8 cellular contexts compared by ENCODE assay signal in genomic region chr11:65593518-65594414, GRCh38. TPM values are rescaled to one million over a fixed set of nuclear protein-coding genes. Genes with fewer than 3 reads are reported as not detected.
DNase-seq lines count a peak whose midpoint lies in the region; ATAC-seq, FAIRE-seq and TF ChIP-seq lines count a peak whose summit lies in the region.

No MANE protein-coding gene starts in this region.

- TF ChIP-seq POLR2A in right lobe of liver (IDR thresholded peaks at IDR 0.05) (no peak), transverse colon (IDR thresholded peaks at IDR 0.05) (no peak)

- H3K36me3 ChIP-seq in bronchial epithelial cell (ENCODE audit: control insufficient read depth, insufficient read depth, low read length) (peaks cover 14% of the 10 kb centered on the region), right lobe of liver (peaks cover 0 to 14% (median 6%) of the 10 kb centered on the region in 4 donors), transverse colon (peaks cover 0 to 13% (median 5%) of the 10 kb centered on the region in 4 donors)

- H3K27ac ChIP-seq in right lobe of liver, result no peak overlapping the region
- H3K27ac ChIP-seq in transverse colon, result peak overlapping the region in 3 of 4 donors; percentile 36 to 57 (median 52)

- 57% methylated on average over 9 of the region's 26 CpGs for WGBS in right lobe of liver (ENCODE audit: insufficient coverage, low coverage, low lambda C conversion rate, missing lambda C conversion rate)
- 78 to 90% methylated on average over 2 to 21 of the region's 26 CpGs for WGBS in transverse colon (ENCODE audit: low coverage in 1 of 2), 2 donors

- H3K9me3 ChIP-seq in right lobe of liver (no peaks in the 10 kb centered on the region), transverse colon (no peaks in the 10 kb centered on the region)

- H3K4me3 ChIP-seq in bronchial epithelial cell (ENCODE audit: low read depth, low read length), result no peak overlapping the region
- H3K4me3 ChIP-seq in right lobe of liver, result no peak overlapping the region
- no peak overlapping the region for H3K4me3 ChIP-seq in transverse colon

- in situ Hi-C loops in transverse colon (cut with MboI; ENCODE audit: low pct_ligation_motif_present in 1 of 4, low pct_unique_long_range_greater_than_20kb in 1 of 4, low sequenced_read_pairs in 3 of 4), result no loop called here

- peak; percentile 62 for DNase-seq in NCI-H82 (lab: John Stamatoyannopoulos, UW)
- no peak for DNase-seq in NCI-H82 treated with DMSO at 0.1 percent for 48 hours (lab: John Stamatoyannopoulos, UW; ENCODE audit: unreplicated experiment)
- DNase-seq in RPMI8226, result peak; percentile 54
- DNase-seq in bronchial epithelial cell (ENCODE audit: low read depth), result no peak
- DNase-seq in right lobe of liver, result peak in 2 of 3 donors; percentile 55 to 61
- DNase-seq in transverse colon, result peak; percentile 49

- TF ChIP-seq CTCF in bronchial epithelial cell (IDR thresholded peaks at IDR 0.05; ENCODE audit: insufficient read depth, low read length, severe bottlenecking) (peak; percentile 82), right lobe of liver (IDR thresholded peaks at IDR 0.05) (peak; percentile 57 to 69 (median 64)), transverse colon (IDR thresholded peaks at IDR 0.05) (peak; percentile 64 to 73 (median 67))

- intact Hi-C loops in right lobe of liver (cut with DNase I) (no loop called here), transverse colon (cut with DNase I; ENCODE audit: low total_unique reads) (loop anchor here (5.0 kb wide), 1 partner anchor 51 kb away; no protein-coding TSS in a partner anchor)

- FAIRE-seq in bronchial epithelial cell (lab: Jason Lieb, UNC), result no peak

- ATAC-seq in right lobe of liver (peak; percentile 48 to 63 (median 51)), GM21717 (IDR thresholded peaks at IDR 0.05; ENCODE audit: unreplicated experiment) (no peak), HG03442 (IDR thresholded peaks at IDR 0.05; ENCODE audit: unreplicated experiment) (no peak)

- H3K27me3 ChIP-seq in bronchial epithelial cell (ENCODE audit: control insufficient read depth, insufficient read depth, low read length) (no peaks in the 10 kb centered on the region), right lobe of liver (no peaks in the 10 kb centered on the region), transverse colon (no peaks in the 10 kb centered on the region)

- H3K4me1 ChIP-seq in right lobe of liver (no peaks in the 10 kb centered on the region), transverse colon (peaks cover 0 to 27% (median 18%) of the 10 kb centered on the region in 4 donors)

- TF ChIP-seq EP300 in transverse colon (IDR thresholded peaks at IDR 0.05; ENCODE audit: low read depth), result no peak

RNA-seq across cellular contexts. Expression of gene KCNK7, which starts 1.8 kb away (rescaled TPM):
- total RNA-seq in bronchial epithelial cell (0.79 and 4.1 TPM in 2 replicates), right lobe of liver (under 1 TPM in 1 of 6 experiments, not detected in 5; 0.31 TPM), transverse colon (1 to 10 TPM in 1 of 4 donors, under 1 TPM in 1, not detected in 2; 0.27 to 1.6 TPM)

RNA-seq across cellular contexts. Expression of gene EHBP1L1, which starts 17.9 kb away (rescaled TPM):
- total RNA-seq in bronchial epithelial cell (31.6 and 62.0 TPM in 2 replicates), right lobe of liver (10 to 100 TPM; 10.0 to 29.9 (median 13.7) TPM), transverse colon (100 to 1,000 TPM in 2 of 4 donors, 10 to 100 TPM in 2; 90.2 to 215 (median 106) TPM)

RNA-seq across cellular contexts. Expression of gene MAP3K11, which starts 20.3 kb away (rescaled TPM):
- total RNA-seq in bronchial epithelial cell, result 11.1 and 18.6 TPM in 2 replicates
- total RNA-seq in right lobe of liver, result 10 to 100 TPM; 48.3 to 67.1 (median 60.9) TPM
- total RNA-seq in transverse colon, result 100 to 1,000 TPM in 2 of 4 donors, 10 to 100 TPM in 2; 82.3 to 211 (median 94.8) TPM

RNA-seq across cellular contexts. Expression of gene FAM89B, which starts 21.4 kb away (rescaled TPM):
- total RNA-seq in bronchial epithelial cell (10.6 and 10.8 TPM in 2 replicates), right lobe of liver (10 to 100 TPM; 12.8 to 20.6 (median 14.6) TPM), transverse colon (100 to 1,000 TPM in 1 of 4 donors, 10 to 100 TPM in 3; 25.2 to 254 (median 51.6) TPM)

RNA-seq across cellular contexts. Expression of gene PCNX3, which starts 21.8 kb away (rescaled TPM):
- 5.3 and 10.2 TPM in 2 replicates for total RNA-seq in bronchial epithelial cell
- total RNA-seq in right lobe of liver, result 10 to 100 TPM; 11.2 to 32.9 (median 12.4) TPM
- 10 to 100 TPM; 56.4 to 89.0 (median 62.4) TPM for total RNA-seq in transverse colon

Comparison
In these comparisons a context has a peak if more than half of its experiments do, and no peak if none do; other contexts are left out.
1. DNase-seq: peak in NCI-H82 (single experiment), RPMI8226 (single experiment), right lobe of liver (2 of 3) and transverse colon (single experiment); none in NCI-H82 treated with DMSO at 0.1 percent for 48 hours (single experiment) and bronchial epithelial cell (single experiment).
2. ATAC-seq: peak in right lobe of liver (4 of 4); none in GM21717 (single experiment) and HG03442 (single experiment).
3. H3K27ac ChIP-seq: peak in transverse colon (3 of 4); none in right lobe of liver (0 of 3).
4. Peak in every context shown above with its lines, with median percentiles within 50 percentile points of each other: CTCF ChIP-seq.